ENCODE assay signal across 22 cellular contexts in the genomic region with DNA sequence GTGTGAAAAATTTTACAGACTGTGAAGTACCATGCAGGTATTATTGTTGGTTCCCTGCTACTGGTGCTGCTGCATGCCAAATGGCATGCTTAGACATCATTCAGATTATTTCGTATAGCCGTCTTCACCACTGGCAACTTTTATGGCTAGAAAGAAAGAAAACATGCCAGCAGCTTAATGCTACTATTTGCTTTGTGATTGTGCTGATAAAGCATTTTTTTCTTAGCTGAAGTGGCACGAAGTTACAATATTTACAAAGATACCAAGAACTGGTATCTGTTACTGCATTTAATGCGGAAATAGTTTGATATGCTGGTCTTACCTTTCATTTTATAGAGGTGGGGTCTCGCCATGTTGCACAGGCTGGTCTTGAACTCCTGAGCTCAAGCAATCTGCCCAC. TPM values are rescaled to one million over a fixed set of nuclear protein-coding genes. Genes with fewer than 3 reads are reported as not detected.
A peak's percentile ranks its signal among the peaks of the same experiment; 100 is the strongest.
DNase-seq lines count a peak whose midpoint lies in the region; ATAC-seq, FAIRE-seq and TF ChIP-seq lines count a peak whose summit lies in the region.
"Had no signal": no experiment of that assay in that cellular context is flagged by ENCODE, and none has a peak within 500 bp of the region (broad histone marks: within the 10 kb centered on the region; RNA-seq: fewer than 3 reads in every experiment).

No MANE protein-coding gene starts in this region.

- no peak overlapping the region for H3K4me2 ChIP-seq in H9 (ENCODE audit: insufficient read depth, insufficient read length, low read length)

- TF ChIP-seq POLR2A in H54 (IDR thresholded peaks at IDR 0.05; ENCODE audit: low read depth, low read length) (no peak), testis (IDR thresholded peaks at IDR 0.05) (no peak)

- FAIRE-seq in H54 (lab: Jason Lieb, UNC): no peak
- FAIRE-seq: G401.6, GM18507 had no signal

- H3K36me3 ChIP-seq in WERI-Rb-1 (peaks cover 83% of the 10 kb centered on the region), left lung (peaks cover 3 to 81% of the 10 kb centered on the region in 2 donors), testis (ENCODE audit: low read depth, missing control alignments) (no peaks in the 10 kb centered on the region)

- H3K27ac Mint-ChIP-seq in activated CD4-positive, alpha-beta T cell treated with anti-CD3 and anti-CD28 coated beads for 36 hours: peak overlapping the region; percentile 51
- peak overlapping the region in 2 of 3 experiments; percentile 4 to 33; a peak in 3 of 7 replicates for H3K27ac Mint-ChIP-seq in H9
- H3K27ac Mint-ChIP-seq: HFFc6 had no signal

- no peak overlapping the region for H4K5ac ChIP-seq in H9 (ENCODE audit: insufficient read length, low read depth, low read length)

- H3K9me3 ChIP-seq in H9 (ENCODE audit: control insufficient read depth, low read depth, low read length): no peaks in the 10 kb centered on the region
- H3K9me3 ChIP-seq in WERI-Rb-1 (ENCODE audit: severe bottlenecking): no peaks in the 10 kb centered on the region
- no peaks in the 10 kb centered on the region for H3K9me3 ChIP-seq in left lung
- no peaks in the 10 kb centered on the region for H3K9me3 ChIP-seq in testis

- no peak overlapping the region for H2BK12ac ChIP-seq in H9 (ENCODE audit: insufficient read length, low read depth, low read length)

- no peak overlapping the region for H3K18ac ChIP-seq in H9 (ENCODE audit: insufficient read length, low read depth, low read length)

- no peak overlapping the region for H2BK120ac ChIP-seq in H9 (ENCODE audit: low read depth, low read length, poor library complexity, severe bottlenecking)

- H3K27me3 ChIP-seq in H9 (ENCODE audit: insufficient read depth, low read length): no peaks in the 10 kb centered on the region
- H3K27me3 ChIP-seq in WERI-Rb-1 (ENCODE audit: insufficient read depth, low read depth, severe bottlenecking): no peaks in the 10 kb centered on the region
- H3K27me3 ChIP-seq in left lung: no peaks in the 10 kb centered on the region
- H3K27me3 ChIP-seq in testis: no peaks in the 10 kb centered on the region

- H4K91ac ChIP-seq in H9 (ENCODE audit: insufficient read length, low read depth, low read length): no peak overlapping the region

- H3K56ac ChIP-seq in H9 (ENCODE audit: insufficient read length, low read depth, low read length): no peak overlapping the region

- H3K4me3 Mint-ChIP-seq in activated CD4-positive, alpha-beta T cell treated with anti-CD3 and anti-CD28 coated beads for 36 hours: no peak overlapping the region
- H3K4me3 Mint-ChIP-seq in H9: no peak overlapping the region
- H3K4me3 Mint-ChIP-seq: HFFc6 had no signal

- no peaks in the 10 kb centered on the region for H3K4me1 ChIP-seq in H9 (ENCODE audit: insufficient read depth, low read length)
- H3K4me1 ChIP-seq in left lung: peaks cover 0 to 5% of the 10 kb centered on the region in 2 donors
- H3K4me1 ChIP-seq in testis: no peaks in the 10 kb centered on the region

- DNase-seq in activated CD4-positive, alpha-beta T cell treated with anti-CD3 and anti-CD28 coated beads for 36 hours: no peak
- DNase-seq in activated CD4-positive, alpha-beta T cell treated with anti-CD3 and anti-CD28 coated beads for 4 hours: no peak
- no peak for DNase-seq in H9
- no peak for DNase-seq in WERI-Rb-1
- DNase-seq in left lobe of liver (ENCODE audit: low spot score): no peak
- no peak for DNase-seq in H54 (ENCODE audit: insufficient read length, low spot score)
- DNase-seq in left lung: no peak
- no peak for DNase-seq in testis
- DNase-seq: 8988T, C1 segment of cervical spinal cord, HFFc6, KG1, NCI-H1092 treated with DMSO at 0.1 percent for 48 hours, NCI-H1436 treated with DMSO at 0.1 percent for 48 hours, NCI-H1930, NCI-H345, NCI-H524, NCI-H774, SIG-M5 had no signal

- H2AFZ ChIP-seq in H9 (ENCODE audit: low read length): no peak overlapping the region

- no peak overlapping the region for H3K9ac ChIP-seq in H9 (ENCODE audit: extremely low read depth, insufficient read length, low read length)

- H3K14ac ChIP-seq in H9 (ENCODE audit: insufficient read depth, low read length): no peak overlapping the region

- H3K4me3 ChIP-seq in WERI-Rb-1 (ENCODE audit: low read depth, low read length) (no peak overlapping the region), left lung (no peak overlapping the region), testis (no peak overlapping the region)

- H2BK5ac ChIP-seq in H9 (ENCODE audit: insufficient read length, low read length): no peak overlapping the region

- H3K27me3 Mint-ChIP-seq in activated CD4-positive, alpha-beta T cell treated with anti-CD3 and anti-CD28 coated beads for 36 hours: no peaks in the 10 kb centered on the region
- H3K27me3 Mint-ChIP-seq in H9 (ENCODE audit: low read depth): no peaks in the 10 kb centered on the region

- POLR2A ChIA-PET in activated CD4-positive, alpha-beta T cell treated with anti-CD3 and anti-CD28 coated beads for 36 hours (lab: Charles Lee): interaction anchor here (0.6 kb wide), 1 partner anchor 945 kb away, joined by 3 read pairs; no protein-coding TSS in a partner anchor

- H3K27ac ChIP-seq in H9 (ENCODE audit: insufficient read length, low read depth, low read length) (no peak overlapping the region), WERI-Rb-1 (peak overlapping the region; percentile 78), left lung (no peak overlapping the region), testis (no peak overlapping the region)

- no peak for TF ChIP-seq CTCF in H9 (conservative IDR thresholded peaks at IDR 0.05)
- TF ChIP-seq CTCF in WERI-Rb-1 (IDR thresholded peaks at IDR 0.05; ENCODE audit: low read depth, low read length): no peak
- no peak for TF ChIP-seq CTCF in left lung (IDR thresholded peaks at IDR 0.05)
- no peak for TF ChIP-seq CTCF in testis (IDR thresholded peaks at IDR 0.05)

- CTCF ChIA-PET in activated CD4-positive, alpha-beta T cell treated with anti-CD3 and anti-CD28 coated beads for 36 hours (lab: Charles Lee): interaction anchor here (0.6 kb wide), 1 partner anchor 37 kb away, joined by 3 read pairs; no protein-coding TSS in a partner anchor

- intact Hi-C loops in activated CD4-positive, alpha-beta T cell treated with anti-CD3 and anti-CD28 coated beads for 36 hours (cut with DNase I, micrococcal nuclease): no loop called here
- intact Hi-C loops in left lung (cut with DNase I): no loop called here
- intact Hi-C loops in testis (cut with DNase I; ENCODE audit: low total_unique reads): no loop called here

- H3K23ac ChIP-seq in H9 (ENCODE audit: insufficient read length, low read depth, low read length): no peak overlapping the region

- no peaks in the 10 kb centered on the region for H3K23me2 ChIP-seq in H9 (ENCODE audit: insufficient read length, low read depth, low read length, poor library complexity, severe bottlenecking)

- H3K4me1 Mint-ChIP-seq in activated CD4-positive, alpha-beta T cell treated with anti-CD3 and anti-CD28 coated beads for 36 hours: peaks cover 19% of the 10 kb centered on the region
- H3K4me1 Mint-ChIP-seq in H9: no peaks in the 10 kb centered on the region

- no peak overlapping the region for H2BK15ac ChIP-seq in H9 (ENCODE audit: low read depth, low read length)

- peaks cover 51% of the 10 kb centered on the region for H3K36me3 Mint-ChIP-seq in activated CD4-positive, alpha-beta T cell treated with anti-CD3 and anti-CD28 coated beads for 36 hours (ENCODE audit: low read depth)
- peaks cover 20 to 80% (median 75%) of the 10 kb centered on the region in 3 experiments; a peak in 6 of 7 replicates for H3K36me3 Mint-ChIP-seq in H9 (ENCODE audit: insufficient read depth in 1 of 3, low read depth in 3 of 3)

- H3T11ph ChIP-seq in H9 (ENCODE audit: low read length): no peak overlapping the region

- H2AK5ac ChIP-seq in H9 (ENCODE audit: insufficient read length, low read length): no peak overlapping the region

- no peak for ATAC-seq in activated CD4-positive, alpha-beta T cell treated with anti-CD3 and anti-CD28 coated beads for 36 hours
- ATAC-seq in left lobe of liver (peak; percentile 65), left lung (no peak)
- ATAC-seq: Panc1 had no signal

- H4K20me1 ChIP-seq in H9 (ENCODE audit: control insufficient read depth, insufficient read depth, insufficient read length): no peaks in the 10 kb centered on the region

- no peak overlapping the region for H3K4ac ChIP-seq in H9 (ENCODE audit: low read depth, low read length)

- no peak overlapping the region for H4K8ac ChIP-seq in H9 (replicated peaks; ENCODE audit: insufficient read length, low read depth, low read length)

- no peak overlapping the region for H2BK20ac ChIP-seq in H9 (ENCODE audit: low read depth, low read length, poor library complexity, severe bottlenecking)

- H3K79me1 ChIP-seq in H9 (ENCODE audit: insufficient read depth, low read depth, low read length, poor library complexity, severe bottlenecking): no peaks in the 10 kb centered on the region

- H3K9me3 Mint-ChIP-seq in activated CD4-positive, alpha-beta T cell treated with anti-CD3 and anti-CD28 coated beads for 36 hours (ENCODE audit: low read depth): no peaks in the 10 kb centered on the region
- no peaks in the 10 kb centered on the region for H3K9me3 Mint-ChIP-seq in H9
- H3K9me3 Mint-ChIP-seq: HFFc6 had no signal

- WGBS in H9 (ENCODE audit: extremely low coverage, insufficient read length, low lambda C conversion rate): no CpG with 5 or more reads among the region's 5 CpGs
- 80 to 84% methylated on average over 5 of the region's 5 CpGs for WGBS in testis, 2 donors

- H3K79me2 ChIP-seq in H9 (ENCODE audit: insufficient read depth, low read length): no peaks in the 10 kb centered on the region; the same call in 1 of the 2 replicates

RNA-seq across cellular contexts. Expression of gene ZNHIT3, which starts 8.2 kb away (rescaled TPM):
- 10 to 100 TPM; 38.2 to 42.3 TPM for total RNA-seq in activated CD4-positive, alpha-beta T cell treated with anti-CD3 and anti-CD28 coated beads for 36 hours
- total RNA-seq in H9 (2021) (58.7 and 64.7 TPM in 2 replicates), left lobe of liver (10.7 TPM), left lung (10 to 100 TPM; 24.7 to 25.7 TPM), testis (10 to 100 TPM; 45.8 to 46.0 TPM)
- 123 TPM for polyA plus RNA-seq in testis (ENCODE audit: insufficient read depth, low read depth, low replicate concordance)

RNA-seq across cellular contexts. Expression of gene MYO19, which starts 40.0 kb away (rescaled TPM):
- total RNA-seq in activated CD4-positive, alpha-beta T cell treated with anti-CD3 and anti-CD28 coated beads for 36 hours: 100 to 1,000 TPM; 110 to 127 TPM
- 134 and 144 TPM in 2 replicates for total RNA-seq in H9 (2021)
- total RNA-seq in left lobe of liver: 22.2 TPM
- 10 to 100 TPM; 51.0 to 80.8 TPM for total RNA-seq in left lung
- total RNA-seq in testis: 100 to 1,000 TPM; 128 to 163 TPM
- polyA plus RNA-seq in testis (ENCODE audit: insufficient read depth, low read depth, low replicate concordance): 52.2 TPM

RNA-seq across cellular contexts. Expression of gene PIGW, which starts 40.1 kb away (rescaled TPM):
- total RNA-seq in activated CD4-positive, alpha-beta T cell treated with anti-CD3 and anti-CD28 coated beads for 36 hours: 10 to 100 TPM; 11.8 to 13.4 TPM
- 24.6 and 26.2 TPM in 2 replicates for total RNA-seq in H9 (2021)
- 3.3 TPM for total RNA-seq in left lobe of liver
- total RNA-seq in left lung: 10 to 100 TPM in 1 of 2 donors, 1 to 10 TPM in 1; 6.8 to 20.1 TPM
- 1 to 10 TPM; 5.5 to 7.6 TPM for total RNA-seq in testis
- polyA plus RNA-seq in testis (ENCODE audit: insufficient read depth, low read depth, low replicate concordance): 8.5 TPM

RNA-seq across cellular contexts. Expression of gene GGNBP2, which starts 50.0 kb away (rescaled TPM):
- 10 to 100 TPM; 75.2 to 81.4 TPM for total RNA-seq in activated CD4-positive, alpha-beta T cell treated with anti-CD3 and anti-CD28 coated beads for 36 hours
- total RNA-seq in H9 (2021) (52.8 and 55.6 TPM in 2 replicates), left lobe of liver (30.1 TPM), left lung (10 to 100 TPM; 64.7 to 75.3 TPM), testis (100 to 1,000 TPM; 104 to 118 TPM)
- 144 TPM for polyA plus RNA-seq in testis (ENCODE audit: insufficient read depth, low read depth, low replicate concordance)
